8 cellular contexts compared by ENCODE assay signal in genomic region chr20:22460803-22461202, GRCh38.
"Had no signal": no experiment of that assay in that cellular context is flagged by ENCODE, and none has a peak within 500 bp of the region (broad histone marks: within the 10 kb centered on the region; RNA-seq: fewer than 3 reads in every experiment).

No MANE protein-coding gene starts in this region.

- DNase-seq: H9, HCEC 1CT, IMR-90, KBM-7 had no signal

- H3K4me3 ChIP-seq: GM23338 had no signal

- FAIRE-seq: H1, H54 had no signal

- H3K27ac ChIP-seq: HL-60 had no signal

- H3K4me2 ChIP-seq: GM23338 had no signal

- ATAC-seq: GM23338 had no signal

- H2AFZ ChIP-seq: GM23338 had no signal
